In the genomic region with DNA sequence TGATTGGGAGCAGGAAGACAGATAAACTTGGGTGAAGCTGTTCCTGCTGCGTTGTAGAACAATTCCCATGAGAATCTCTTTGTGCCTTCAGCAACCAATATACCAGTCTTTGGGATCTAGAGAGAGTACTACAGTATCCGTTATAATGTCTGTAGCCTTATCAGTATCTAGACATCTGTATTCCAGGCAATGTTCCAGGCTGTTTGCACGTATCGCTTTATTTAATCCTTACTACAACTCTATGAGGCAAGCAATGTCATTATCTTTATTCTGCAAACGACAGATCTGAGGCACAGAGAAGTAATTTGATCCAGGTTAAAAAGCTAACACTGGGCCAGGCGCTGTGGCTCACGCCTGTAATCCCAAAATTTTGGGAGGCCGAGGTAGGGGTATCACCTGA, we compare ENCODE assay signal across 18 cellular contexts.
A peak's percentile ranks its signal among the peaks of the same experiment; 100 is the strongest.
DNase-seq lines count a peak whose midpoint lies in the region; ATAC-seq, FAIRE-seq and TF ChIP-seq lines count a peak whose summit lies in the region.
"Had no signal": no experiment of that assay in that cellular context is flagged by ENCODE, and none has a peak within 500 bp of the region (broad histone marks: within the 10 kb centered on the region; RNA-seq: fewer than 3 reads in every experiment).

No MANE protein-coding gene starts in this region.

- H3K4me1 Mint-ChIP-seq in naive B cell = peaks cover 31 to 59% (median 31%) of the 10 kb centered on the region in 3 donors
- H3K4me1 Mint-ChIP-seq: activated naive CD4-positive, alpha-beta T cell treated with anti-CD3 and anti-CD28 coated beads, Interleukin-2, amount 50 U/mL, for 24 hours had no signal

- intact Hi-C loops in GM12878 (cut with micrococcal nuclease; ENCODE audit: unreplicated experiment) = no loop called here
- intact Hi-C loops in uterus (cut with DNase I; ENCODE audit: low total_unique reads) = no loop called here

- no peaks in the 10 kb centered on the region for H3K27me3 Mint-ChIP-seq in naive B cell
- H3K27me3 Mint-ChIP-seq: activated naive CD4-positive, alpha-beta T cell treated with anti-CD3 and anti-CD28 coated beads, Interleukin-2, amount 50 U/mL, for 24 hours; naive thymus-derived CD4-positive, alpha-beta T cell had no signal

- H2AFZ ChIP-seq in OCI-LY1 (ENCODE audit: low read length) = no peak overlapping the region
- H2AFZ ChIP-seq in GM12878 (ENCODE audit: control insufficient read depth, low read depth, low read length) = no peak overlapping the region; the same call in 1 of the 2 replicates
- H2AFZ ChIP-seq: PC-9 had no signal

- H3K36me3 Mint-ChIP-seq in naive B cell = peaks cover 15 to 21% of the 10 kb centered on the region in 2 donors
- H3K36me3 Mint-ChIP-seq: activated naive CD4-positive, alpha-beta T cell treated with anti-CD3 and anti-CD28 coated beads, Interleukin-2, amount 50 U/mL, for 24 hours; naive thymus-derived CD4-positive, alpha-beta T cell had no signal

- peak overlapping the region; percentile 49; the same call in 1 of the 2 replicates for H3K4me2 ChIP-seq in OCI-LY1 (ENCODE audit: low read length)
- peak overlapping the region; percentile 56; the same call in 1 of the 2 replicates for H3K4me2 ChIP-seq in GM12878 (ENCODE audit: control insufficient read depth, insufficient read depth)
- H3K4me2 ChIP-seq: PC-9 had no signal

- TF ChIP-seq RAD21 in GM12878 (IDR thresholded peaks at IDR 0.05; ENCODE audit: insufficient read depth, low read depth, low read length) = no peak

- H3K27ac Mint-ChIP-seq in naive B cell = peak overlapping the region in 5 of 6 donors; percentile 23 to 96 (median 91)
- H3K27ac Mint-ChIP-seq: activated naive CD4-positive, alpha-beta T cell treated with anti-CD3 and anti-CD28 coated beads, Interleukin-2, amount 50 U/mL, for 24 hours; activated T-cell treated with anti-CD3 and anti-CD28 coated beads, Interleukin-2, amount 50 U/mL, for 72 hours; naive thymus-derived CD4-positive, alpha-beta T cell had no signal

- FAIRE-seq in GM12878 (lab: Jason Lieb, UNC) = no peak
- FAIRE-seq: colon, endometrium had no signal

- BruUV-seq in GM12878 (replicated peaks; lab: Mats Ljungman, UMichigan) = no TSS peak

- CTCF ChIA-PET in GM12878 (lab: Yijun Ruan, JAX) = interaction anchor here (0.7 kb wide), 1 partner anchor 20 kb away, joined by 3 read pairs; no protein-coding TSS in a partner anchor

- no peaks in the 10 kb centered on the region for H3K9me3 ChIP-seq in OCI-LY1 (ENCODE audit: low read length)
- no peaks in the 10 kb centered on the region for H3K9me3 ChIP-seq in GM12878 (replicated peaks; ENCODE audit: control insufficient read depth, insufficient read depth, low read length)
- H3K9me3 ChIP-seq in tibial nerve = no peaks in the 10 kb centered on the region
- H3K9me3 ChIP-seq in uterus = no peaks in the 10 kb centered on the region

- ATAC-seq in GM12878 (no peak), naive B cell (ENCODE audit: low read depth in 2 of 2) (no peak), foreskin keratinocyte (no peak)
- ATAC-seq: activated T-cell treated with anti-CD3 and anti-CD28 coated beads, Interleukin-2, amount 50 U/mL, for 72 hours had no signal

- H3K36me3 ChIP-seq in OCI-LY1 (ENCODE audit: insufficient read depth, low read length) (peaks cover 42% of the 10 kb centered on the region), GM12878 (ENCODE audit: control insufficient read depth in 2 of 2, insufficient read depth in 2 of 2, low read length in 1 of 2) (no peaks in the 10 kb centered on the region), tibial nerve (peaks cover 0 to 5% (median 0%) of the 10 kb centered on the region in 3 donors), uterus (no peaks in the 10 kb centered on the region)

- RAD21 ChIA-PET in GM12878 (lab: Charles Lee; ENCODE audit: unreplicated experiment) = interaction anchor here (1.2 kb wide), 2 partner anchors 24 to 53 kb away, joined by 3 to 4 read pairs; no protein-coding TSS in a partner anchor

- H3F3A ChIP-seq in OCI-LY1 (ENCODE audit: insufficient read depth, low read length) = no peaks in the 10 kb centered on the region

- peak overlapping the region; percentile 14; the same call in 1 of the 2 replicates for H3K9ac ChIP-seq in OCI-LY1 (ENCODE audit: low read length)
- no peak overlapping the region for H3K9ac ChIP-seq in GM12878 (ENCODE audit: control insufficient read depth, insufficient read depth, low read length)

- in situ Hi-C loops in GM12878 (cut with MboI) = no loop called here

- DNase-seq in GM12878 (ENCODE audit: low read depth, low spot score) (no peak), naive B cell (no peak), tibial nerve (ENCODE audit: low spot score in 2 of 2) (no peak), uterus (no peak), DMS53 treated with DMSO at 0.1 percent for 48 hours (lab: John Stamatoyannopoulos, UW; ENCODE audit: unreplicated experiment) (no peak), foreskin keratinocyte (no peak)
- DNase-seq: activated CD4-positive, CD25-positive, alpha-beta regulatory T cell treated with anti-CD3 and anti-CD28 coated beads, Interleukin-2, amount 50 U/mL, for 72 hours; activated CD8-positive, alpha-beta memory T cell treated with anti-CD3 and anti-CD28 coated beads for 24 hours; activated T-cell treated with anti-CD3 and anti-CD28 coated beads, Interleukin-2, amount 50 U/mL, for 72 hours; naive thymus-derived CD4-positive, alpha-beta T cell; NCI-H1417 treated with DMSO at 0.1 percent for 48 hours; NCI-H2171 treated with DMSO at 0.1 percent for 48 hours; PC-9; stimulated activated CD4-positive, alpha-beta T cell treated with anti-CD3 and anti-CD28 coated beads, Interleukin-2, amount 100 ng/mL, for 48 hours had no signal

- H3K4me1 ChIP-seq in OCI-LY1 (ENCODE audit: insufficient read depth, low read length, severe bottlenecking) = peaks cover 48% of the 10 kb centered on the region
- peaks cover 20% of the 10 kb centered on the region for H3K4me1 ChIP-seq in GM12878 (ENCODE audit: control insufficient read depth, insufficient read depth, low read length)
- peaks cover 0 to 69% (median 26%) of the 10 kb centered on the region in 4 donors for H3K4me1 ChIP-seq in tibial nerve
- H3K4me1 ChIP-seq in uterus = no peaks in the 10 kb centered on the region
- H3K4me1 ChIP-seq in foreskin keratinocyte = no peaks in the 10 kb centered on the region

- no peak for TF ChIP-seq EP300 in GM12878 (IDR thresholded peaks at IDR 0.05; ENCODE audit: borderline replicate concordance in 1 of 2, control insufficient read depth in 1 of 2, low read depth in 2 of 2, low read length in 2 of 2)
- TF ChIP-seq EP300 in tibial nerve (IDR thresholded peaks at IDR 0.05) = no peak

- H3K4me3 ChIP-seq in OCI-LY1 (ENCODE audit: low read depth, low read length, poor library complexity, severe bottlenecking) = no peak overlapping the region
- no peak overlapping the region for H3K4me3 ChIP-seq in GM12878
- no peak overlapping the region for H3K4me3 ChIP-seq in tibial nerve
- no peak overlapping the region for H3K4me3 ChIP-seq in uterus
- H3K4me3 ChIP-seq: PC-9 had no signal

- no peaks in the 10 kb centered on the region for H3K9me3 Mint-ChIP-seq in naive B cell
- H3K9me3 Mint-ChIP-seq: activated naive CD4-positive, alpha-beta T cell treated with anti-CD3 and anti-CD28 coated beads, Interleukin-2, amount 50 U/mL, for 24 hours had no signal

- TF ChIP-seq CTCF in OCI-LY1 (IDR thresholded peaks at IDR 0.05; ENCODE audit: low read length) (no peak), GM12878 (IDR thresholded peaks at IDR 0.05 in 2 of 3, conservative IDR thresholded peaks at IDR 0.05 in 1 of 3; ENCODE audit: control insufficient read depth in 2 of 3, extremely low read depth in 1 of 3, insufficient read depth in 1 of 3, low read depth in 3 of 3, low read length in 3 of 3) (no peak), tibial nerve (IDR thresholded peaks at IDR 0.05) (no peak), uterus (IDR thresholded peaks at IDR 0.05) (no peak), foreskin keratinocyte (conservative IDR thresholded peaks at IDR 0.05) (no peak)

- POLR2A ChIA-PET in GM12878 (lab: Charles Lee) = no interaction called here

- 84% methylated on average over 8 of the region's 8 CpGs for WGBS in GM12878 (ENCODE audit: insufficient coverage, insufficient replicate concordance, low lambda C conversion rate, missing lambda C conversion rate)
- 93 to 96% methylated on average over 8 of the region's 8 CpGs for WGBS in tibial nerve, 2 donors

- H3K79me2 ChIP-seq in OCI-LY1 (ENCODE audit: insufficient read depth, low read length) (no peaks in the 10 kb centered on the region), GM12878 (ENCODE audit: control insufficient read depth, insufficient read depth, low read length) (no peaks in the 10 kb centered on the region)

- SMC1A ChIA-PET in GM12878 (lab: Charles Lee; ENCODE audit: uncharacterized antibody, unreplicated experiment) = interaction anchor here (0.9 kb wide), 2 partner anchors 187 to 300 kb away, joined by 3 read pairs; no protein-coding TSS in a partner anchor

- H3K27ac ChIP-seq in OCI-LY1 (ENCODE audit: low read depth, low read length, poor library complexity, severe bottlenecking) (peak overlapping the region; percentile 95), GM12878 (ENCODE audit: control insufficient read depth, insufficient read depth) (no peak overlapping the region), tibial nerve (peak overlapping the region in 3 of 4 donors; percentile 72 to 87 (median 80)), uterus (no peak overlapping the region), foreskin keratinocyte (no peak overlapping the region)
- H3K27ac ChIP-seq: PC-9 had no signal

- H4K20me1 ChIP-seq in OCI-LY1 (ENCODE audit: insufficient read depth, low read length) (no peaks in the 10 kb centered on the region), GM12878 (ENCODE audit: control insufficient read depth, insufficient read depth) (no peaks in the 10 kb centered on the region)

- no peaks in the 10 kb centered on the region for H3K27me3 ChIP-seq in OCI-LY1 (ENCODE audit: insufficient read depth, low read length)
- no peaks in the 10 kb centered on the region for H3K27me3 ChIP-seq in GM12878 (replicated peaks in 1 of 2; ENCODE audit: control insufficient read depth in 2 of 2, insufficient read depth in 2 of 2, low read length in 1 of 2)
- H3K27me3 ChIP-seq in tibial nerve = no peaks in the 10 kb centered on the region
- H3K27me3 ChIP-seq in uterus = no peaks in the 10 kb centered on the region
- no peaks in the 10 kb centered on the region for H3K27me3 ChIP-seq in foreskin keratinocyte

- TF ChIP-seq POLR2A in GM12878 (IDR thresholded peaks at IDR 0.05; ENCODE audit: low read depth, low read length) (no peak), tibial nerve (IDR thresholded peaks at IDR 0.05) (no peak), uterus (IDR thresholded peaks at IDR 0.05) (no peak)

- no peaks in the 10 kb centered on the region for H3K9me2 ChIP-seq in OCI-LY1 (ENCODE audit: low read depth, low read length)

- H3K4me3 Mint-ChIP-seq in naive B cell = peak overlapping the region in 3 of 8 donors; percentile 73 to 78 (median 74)
- H3K4me3 Mint-ChIP-seq: activated naive CD4-positive, alpha-beta T cell treated with anti-CD3 and anti-CD28 coated beads, Interleukin-2, amount 50 U/mL, for 24 hours; activated T-cell treated with anti-CD3 and anti-CD28 coated beads, Interleukin-2, amount 50 U/mL, for 72 hours; naive thymus-derived CD4-positive, alpha-beta T cell had no signal

TF ChIP-seq in GM12878, 131 proteins besides CTCF, POLR2A, EP300 and RAD21 (continues in another document):
- TF ChIP-seq STAT1 (conservative IDR thresholded peaks at IDR 0.05) (no peak), TAF1 (IDR thresholded peaks at IDR 0.05; ENCODE audit: borderline replicate concordance, low read depth, low read length) (no peak), MEF2B (IDR thresholded peaks at IDR 0.05; ENCODE audit: partially characterized antibody, poor library complexity, severe bottlenecking) (no peak)

Comparison
In these comparisons a context has a peak if more than half of its experiments do, and no peak if none do; other contexts are left out.
1. H3K27ac ChIP-seq: peak in OCI-LY1 (single experiment) and tibial nerve (3 of 4); none in GM12878 (single experiment), uterus (0 of 2) and foreskin keratinocyte (single experiment).